16 cellular contexts compared by ENCODE assay signal in genomic region chr5:79954620-79955019, GRCh38.
"Had no signal": no experiment of that assay in that cellular context is flagged by ENCODE, and none has a peak within 500 bp of the region (broad histone marks: within the 10 kb centered on the region; RNA-seq: fewer than 3 reads in every experiment).

No MANE protein-coding gene starts in this region.

- H3K27me3 ChIP-seq: stomach, upper lobe of right lung had no signal

- DNase-seq: activated CD4-positive, alpha-beta T cell treated with anti-CD3 and anti-CD28 coated beads for 1 hour; activated CD4-positive, alpha-beta T cell treated with anti-CD3 and anti-CD28 coated beads, Interleukin-2, amount 50 U/mL, for 48 hours; activated naive CD4-positive, alpha-beta T cell treated with anti-CD3 and anti-CD28 coated beads, Interleukin-2, amount 50 U/mL, for 16 hours; activated T-cell treated with anti-CD3 and anti-CD28 coated beads, Interleukin-2, amount 50 U/mL, for 1 hour; caudate nucleus; esophagus squamous epithelium; islet precursor cell; stimulated activated CD4-positive, alpha-beta T cell treated with anti-CD3 and anti-CD28 coated beads, Interleukin-12 subunit alpha, Interleukin-12 subunit beta, amount 100 ng/mL, for 4 hours; stimulated activated CD4-positive, alpha-beta T cell treated with anti-CD3 and anti-CD28 coated beads, Interleukin-2, amount 100 ng/mL, for 24 hours; stomach; T-cell; T-helper 9 cell; upper lobe of right lung had no signal

- H3K4me3 ChIP-seq: coronary artery, esophagus squamous epithelium, stomach, thoracic aorta, upper lobe of right lung had no signal

- H3K4me1 ChIP-seq: parathyroid adenoma, stomach, upper lobe of right lung had no signal

- H3K27ac ChIP-seq: coronary artery, parathyroid adenoma, stomach, thoracic aorta, upper lobe of right lung had no signal

- H3K9me3 ChIP-seq: esophagus squamous epithelium, stomach, thoracic aorta, upper lobe of right lung had no signal

- H3K36me3 ChIP-seq: esophagus squamous epithelium, stomach, thoracic aorta, upper lobe of right lung had no signal
